1 cellular context compared by ENCODE assay signal in genomic region chr6:3542032-3542640, GRCh38.
TF ChIP-seq lines count a peak whose summit lies in the region.

No MANE protein-coding gene starts in this region.

TF ChIP-seq in HCT116, 20 proteins besides CTCF, POLR2A, EP300 and RAD21 (continued from another document):
- TF ChIP-seq ZFX (IDR thresholded peaks at IDR 0.05) (no peak), JUND (IDR thresholded peaks at IDR 0.05) (no peak), SIN3A (IDR thresholded peaks at IDR 0.05; ENCODE audit: low read depth) (no peak), EZH2phosphoT487 (IDR thresholded peaks at IDR 0.05; ENCODE audit: borderline replicate concordance) (no peak), CBX3 (IDR thresholded peaks at IDR 0.05; ENCODE audit: low read depth) (no peak), ZNF274 (IDR thresholded peaks at IDR 0.05; ENCODE audit: low read depth, low read length) (no peak), CEBPB (IDR thresholded peaks at IDR 0.05; ENCODE audit: low read depth) (no peak), EZH2 (IDR thresholded peaks at IDR 0.05) (no peak), YY1 (IDR thresholded peaks at IDR 0.05; ENCODE audit: extremely low read depth, insufficient replicate concordance, low read depth, low read length) (no peak), SP1 (IDR thresholded peaks at IDR 0.05; ENCODE audit: low read depth) (no peak), SRF (IDR thresholded peaks at IDR 0.05; ENCODE audit: low read depth) (no peak), TCF7L2 (IDR thresholded peaks at IDR 0.05; ENCODE audit: borderline replicate concordance, extremely low read depth, insufficient read depth, insufficient read length) (no peak)
- TF ChIP-seq, protein P1, sequence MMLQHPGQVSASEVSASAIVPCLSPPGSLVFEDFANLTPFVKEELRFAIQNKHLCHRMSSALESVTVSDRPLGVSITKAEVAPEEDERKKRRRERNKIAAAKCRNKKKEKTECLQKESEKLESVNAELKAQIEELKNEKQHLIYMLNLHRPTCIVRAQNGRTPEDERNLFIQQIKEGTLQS (IDR thresholded peaks at IDR 0.05), result no peak
- TF ChIP-seq, protein P2, sequence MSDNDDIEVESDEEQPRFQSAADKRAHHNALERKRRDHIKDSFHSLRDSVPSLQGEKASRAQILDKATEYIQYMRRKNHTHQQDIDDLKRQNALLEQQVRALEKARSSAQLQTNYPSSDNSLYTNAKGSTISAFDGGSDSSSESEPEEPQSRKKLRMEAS (IDR thresholded peaks at IDR 0.05), result no peak
- TF ChIP-seq, protein P3, sequence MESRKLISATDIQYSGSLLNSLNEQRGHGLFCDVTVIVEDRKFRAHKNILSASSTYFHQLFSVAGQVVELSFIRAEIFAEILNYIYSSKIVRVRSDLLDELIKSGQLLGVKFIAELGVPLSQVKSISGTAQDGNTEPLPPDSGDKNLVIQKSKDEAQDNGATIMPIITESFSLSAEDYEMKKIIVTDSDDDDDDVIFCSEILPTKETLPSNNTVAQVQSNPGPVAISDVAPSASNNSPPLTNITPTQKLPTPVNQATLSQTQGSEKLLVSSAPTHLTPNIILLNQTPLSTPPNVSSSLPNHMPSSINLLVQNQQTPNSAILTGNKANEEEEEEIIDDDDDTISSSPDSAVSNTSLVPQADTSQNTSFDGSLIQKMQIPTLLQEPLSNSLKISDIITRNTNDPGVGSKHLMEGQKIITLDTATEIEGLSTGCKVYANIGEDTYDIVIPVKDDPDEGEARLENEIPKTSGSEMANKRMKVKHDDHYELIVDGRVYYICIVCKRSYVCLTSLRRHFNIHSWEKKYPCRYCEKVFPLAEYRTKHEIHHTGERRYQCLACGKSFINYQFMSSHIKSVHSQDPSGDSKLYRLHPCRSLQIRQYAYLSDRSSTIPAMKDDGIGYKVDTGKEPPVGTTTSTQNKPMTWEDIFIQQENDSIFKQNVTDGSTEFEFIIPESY (IDR thresholded peaks at IDR 0.05; ENCODE audit: extremely low read depth, insufficient replicate concordance, low read length), result no peak
